Comparison of ENCODE assay signal across 26 cellular contexts in the genomic region with DNA sequence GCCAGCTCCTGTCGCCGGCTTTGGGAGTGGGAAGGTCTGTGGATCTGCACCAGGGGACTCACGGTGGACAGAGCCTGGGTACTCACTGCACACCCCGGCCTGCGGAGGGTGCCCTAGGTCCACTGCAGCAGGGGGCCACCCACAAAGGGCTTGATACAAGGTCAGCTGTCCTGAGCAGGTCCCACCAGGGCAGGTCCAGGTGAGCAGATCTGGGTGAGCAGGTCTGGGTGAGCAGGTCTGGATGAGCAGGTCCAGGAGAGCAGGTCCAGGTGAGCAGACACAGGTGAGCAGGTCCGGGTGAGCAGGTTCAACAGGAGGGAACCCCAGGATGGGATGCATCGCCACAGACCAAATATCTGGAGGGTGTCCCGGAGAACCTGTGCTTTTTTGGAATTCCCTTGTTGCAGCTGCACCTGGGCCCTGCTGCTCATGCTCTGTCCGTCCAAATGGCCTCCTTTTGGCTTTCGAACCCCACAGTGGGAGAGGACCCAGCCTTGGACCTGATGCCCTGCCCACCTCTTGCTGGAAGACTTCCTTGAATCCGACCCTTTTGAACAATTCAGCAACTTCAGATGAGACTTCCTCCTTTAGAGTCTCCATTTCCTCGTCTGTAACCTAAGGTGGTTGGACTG.
"Had no signal": no experiment of that assay in that cellular context is flagged by ENCODE, and none has a peak within 500 bp of the region (broad histone marks: within the 10 kb centered on the region; RNA-seq: fewer than 3 reads in every experiment).

No MANE protein-coding gene starts in this region.

- H3K4me1 ChIP-seq: foreskin keratinocyte, heart right ventricle, left ventricle myocardium inferior, pancreas, prostate gland, upper lobe of left lung had no signal

- DNase-seq: activated CD4-positive, alpha-beta memory T cell treated with anti-CD3 and anti-CD28 coated beads for 36 hours; activated CD4-positive, alpha-beta T cell treated with anti-CD3 and anti-CD28 coated beads, Interleukin-2, amount 10 ng/mL, durations not matched to agents 24 days and 14 days; activated CD4-positive, CD25-positive, alpha-beta regulatory T cell treated with anti-CD3 and anti-CD28 coated beads, Interleukin-2, amount 50 U/mL, for 72 hours; activated gamma-delta T cell treated with Interleukin-2 at 50 U/mL for 16 hours; activated naive CD4-positive, alpha-beta T cell treated with anti-CD3 and anti-CD28 coated beads, Interleukin-2, amount 50 U/mL, for 16 hours; activated T-cell treated with anti-CD3 and anti-CD28 coated beads, Interleukin-2, amount 50 U/mL, for 4 hours; amniotic stem cell; central memory CD4-positive, alpha-beta T cell; foreskin keratinocyte; heart right ventricle; kidney glomerular epithelial cell; left ventricle myocardium inferior; naive B cell; nephron progenitor cell; pancreas; stimulated activated CD4-positive, alpha-beta T cell treated with anti-CD3 and anti-CD28 coated beads, Interleukin-2, amount 100 ng/mL, for 48 hours; T-helper 9 cell; upper lobe of left lung had no signal

- H3K9me3 Mint-ChIP-seq: activated CD4-positive, alpha-beta memory T cell treated with anti-CD3 and anti-CD28 coated beads for 36 hours; activated CD4-positive, alpha-beta T cell treated with anti-CD3 and anti-CD28 coated beads, Interleukin-2, amount 10 ng/mL, durations not matched to agents 24 days and 14 days; activated T-cell treated with anti-CD3 and anti-CD28 coated beads, Interleukin-2, amount 50 U/mL, for 4 hours; T-helper 1 cell treated with Interleukin-12 subunit alpha and Interleukin-12 subunit beta and Interleukin-4 antibody, amounts not matched to agents 30 μg/mL and 1 μg/mL, for 36 hours had no signal

- H3K27me3 ChIP-seq: foreskin keratinocyte, pancreas, upper lobe of left lung had no signal

- H3K9me3 ChIP-seq: pancreas, prostate gland, upper lobe of left lung had no signal

- H3K36me3 Mint-ChIP-seq: activated CD4-positive, alpha-beta memory T cell treated with anti-CD3 and anti-CD28 coated beads for 36 hours; mesothelial cell of epicardium had no signal

- H3K4me3 Mint-ChIP-seq: activated CD4-positive, alpha-beta memory T cell treated with anti-CD3 and anti-CD28 coated beads for 36 hours; activated CD4-positive, alpha-beta T cell treated with anti-CD3 and anti-CD28 coated beads, Interleukin-2, amount 10 ng/mL, durations not matched to agents 24 days and 14 days; activated T-cell treated with anti-CD3 and anti-CD28 coated beads, Interleukin-2, amount 50 U/mL, for 4 hours; activated T-helper 17 cell treated with anti-CD3 and anti-CD28 coated beads, Interleukin-2, amount 50 U/mL, for 72 hours; mesothelial cell of epicardium; nephron progenitor cell; stimulated activated naive CD8-positive, alpha-beta T cell treated with anti-CD3 and anti-CD28 coated beads, Interleukin-15, Interleukin-2, amounts not matched to agents 100 ng/mL and 50 ng/mL, for 24 hours; T-helper 1 cell treated with Interleukin-12 subunit alpha and Interleukin-12 subunit beta and Interleukin-4 antibody, amounts not matched to agents 30 μg/mL and 1 μg/mL, for 36 hours had no signal

- H3K4me1 Mint-ChIP-seq: activated CD4-positive, alpha-beta T cell treated with anti-CD3 and anti-CD28 coated beads, Interleukin-2, amount 10 ng/mL, durations not matched to agents 24 days and 14 days; activated T-helper 17 cell treated with anti-CD3 and anti-CD28 coated beads, Interleukin-2, amount 50 U/mL, for 72 hours; mesothelial cell of epicardium; naive B cell; nephron progenitor cell had no signal

- H3K4me3 ChIP-seq: heart right ventricle, left ventricle myocardium inferior, pancreas, prostate gland, thoracic aorta, upper lobe of left lung had no signal

- H3K27ac Mint-ChIP-seq: activated CD4-positive, alpha-beta memory T cell treated with anti-CD3 and anti-CD28 coated beads for 36 hours; activated CD4-positive, alpha-beta T cell treated with anti-CD3 and anti-CD28 coated beads, Interleukin-2, amount 10 ng/mL, durations not matched to agents 24 days and 14 days; activated T-helper 17 cell treated with anti-CD3 and anti-CD28 coated beads, Interleukin-2, amount 50 U/mL, for 72 hours; mesothelial cell of epicardium; naive B cell; nephron progenitor cell; stimulated activated naive CD8-positive, alpha-beta T cell treated with anti-CD3 and anti-CD28 coated beads, Interleukin-15, Interleukin-2, amounts not matched to agents 100 ng/mL and 50 ng/mL, for 24 hours; T-helper 1 cell treated with Interleukin-12 subunit alpha and Interleukin-12 subunit beta and Interleukin-4 antibody, amounts not matched to agents 30 μg/mL and 1 μg/mL, for 36 hours had no signal

- FAIRE-seq: endothelial cell of umbilical vein, pancreas, TTC549 had no signal

- H3K27ac ChIP-seq: foreskin keratinocyte, heart right ventricle, left ventricle myocardium inferior, pancreas, prostate gland, thoracic aorta, upper lobe of left lung had no signal

- ATAC-seq: activated T-cell treated with anti-CD3 and anti-CD28 coated beads, Interleukin-2, amount 50 U/mL, for 4 hours; activated T-helper 17 cell treated with anti-CD3 and anti-CD28 coated beads, Interleukin-2, amount 50 U/mL, for 72 hours; foreskin keratinocyte; pancreas had no signal

- H3K27me3 Mint-ChIP-seq: activated CD4-positive, alpha-beta T cell treated with anti-CD3 and anti-CD28 coated beads, Interleukin-2, amount 10 ng/mL, durations not matched to agents 24 days and 14 days had no signal

- H3K36me3 ChIP-seq: heart right ventricle, left ventricle myocardium inferior, pancreas, prostate gland, thoracic aorta, upper lobe of left lung had no signal
